In genomic region chr9:128733256-128733655, GRCh38 we compare ENCODE assay signal across 8 cellular contexts. TPM values are rescaled to one million over a fixed set of nuclear protein-coding genes. Genes with fewer than 3 reads are reported as not detected.
A peak's percentile ranks its signal among the peaks of the same experiment; 100 is the strongest.
DNase-seq lines count a peak whose midpoint lies in the region; ATAC-seq and TF ChIP-seq lines count a peak whose summit lies in the region.

No MANE protein-coding gene starts in this region.

- H3K4me1 ChIP-seq in body of pancreas: peaks cover 8% of the 10 kb centered on the region
- H3K4me1 ChIP-seq in iPS DF 6.9 (ENCODE audit: control insufficient read depth, insufficient read depth, low read length): peaks cover 1% of the 10 kb centered on the region; the same call in 1 of the 2 replicates
- no peaks in the 10 kb centered on the region for H3K4me1 ChIP-seq in smooth muscle cell (ENCODE audit: low read depth)

- H3K27ac ChIP-seq in body of pancreas: peak overlapping the region; percentile 15 to 78 (median 68)
- H3K27ac ChIP-seq in iPS DF 6.9 (ENCODE audit: low read length): no peak overlapping the region
- H3K27ac ChIP-seq in smooth muscle cell (ENCODE audit: low read depth): no peak overlapping the region

- POLR2A ChIA-PET in HEK293T (lab: Yijun Ruan, JAX): interaction anchor here (0.7 to 1.1 kb wide), 2 partner anchors 9 to 85 kb away, joined by 3 to 5 read pairs; partner anchors contain the start of genes ENDOG and ZDHHC12

- H3K9me3 ChIP-seq in body of pancreas (no peaks in the 10 kb centered on the region), iPS DF 6.9 (ENCODE audit: control insufficient read depth, insufficient read depth, low read length) (no peaks in the 10 kb centered on the region), smooth muscle cell (replicated peaks; ENCODE audit: low read depth) (no peaks in the 10 kb centered on the region)

- H3K36me3 ChIP-seq in body of pancreas (replicated peaks in 1 of 2; ENCODE audit: insufficient read depth in 1 of 2, low read depth in 2 of 2): no peaks in the 10 kb centered on the region
- H3K36me3 ChIP-seq in iPS DF 6.9 (ENCODE audit: control insufficient read depth, insufficient read depth, low read length): no peaks in the 10 kb centered on the region; the same call in 1 of the 2 replicates
- no peaks in the 10 kb centered on the region for H3K36me3 ChIP-seq in smooth muscle cell (ENCODE audit: low read depth)

- no peak overlapping the region for H3K9ac ChIP-seq in smooth muscle cell (ENCODE audit: low read depth)

- peak; percentile 79 for DNase-seq in COLO668 (lab: John Stamatoyannopoulos, UW; ENCODE audit: unreplicated experiment)
- DNase-seq in HEK293T (ENCODE audit: extremely low spot score): peak; percentile 84
- peak; percentile 96 for DNase-seq in NCI-H82 (lab: John Stamatoyannopoulos, UW)
- peak; percentile 83 to 89 (median 86) for DNase-seq in body of pancreas
- peak; percentile 94 for DNase-seq in iPS DF 6.9 (ENCODE audit: low read depth, low spot score)
- peak; percentile 25 for DNase-seq in smooth muscle cell (lab: John Stamatoyannopoulos, UW; ENCODE audit: unreplicated experiment)
- no peak for DNase-seq in central memory CD4-positive, alpha-beta T cell

- peak overlapping the region; percentile 69 for H3K4me2 ChIP-seq in smooth muscle cell

- intact Hi-C loops in body of pancreas (cut with DNase I): loop anchor here (10.0 kb wide), 1 partner anchor 92 kb away; the partner anchor contains the start of gene SPOUT1

- H3F3A ChIP-seq in smooth muscle cell (ENCODE audit: low read depth): no peaks in the 10 kb centered on the region

- TF ChIP-seq CTCF in body of pancreas (IDR thresholded peaks at IDR 0.05): peak; percentile 56 to 77 (median 72)
- TF ChIP-seq CTCF in smooth muscle cell (IDR thresholded peaks at IDR 0.05; ENCODE audit: borderline replicate concordance, insufficient read depth, poor library complexity, severe bottlenecking): peak; percentile 66

- H3K79me2 ChIP-seq in smooth muscle cell (ENCODE audit: low read depth): no peaks in the 10 kb centered on the region

- no peak overlapping the region for H3K4me3 ChIP-seq in body of pancreas
- no peak overlapping the region for H3K4me3 ChIP-seq in iPS DF 6.9 (ENCODE audit: low read length)
- peak overlapping the region; percentile 29 for H3K4me3 ChIP-seq in smooth muscle cell

- H3K27me3 ChIP-seq in body of pancreas: no peaks in the 10 kb centered on the region
- H3K27me3 ChIP-seq in iPS DF 6.9 (ENCODE audit: control insufficient read depth, insufficient read depth, low read length): no peaks in the 10 kb centered on the region
- H3K27me3 ChIP-seq in smooth muscle cell (ENCODE audit: low read depth): no peaks in the 10 kb centered on the region

- 11 to 46% methylated on average over 3 to 9 of the region's 9 CpGs for WGBS in body of pancreas, 2 donors
- WGBS in iPS DF 6.9 (ENCODE audit: insufficient coverage, insufficient read length): no CpG with 5 or more reads among the region's 9 CpGs
- WGBS in smooth muscle cell (ENCODE audit: low lambda C conversion rate): 18% methylated on average over 9 of the region's 9 CpGs

- ATAC-seq in body of pancreas (peak; percentile 93), HG02870 (IDR thresholded peaks at IDR 0.05; ENCODE audit: unreplicated experiment) (no peak)

- H4K20me1 ChIP-seq in smooth muscle cell (ENCODE audit: low read depth): no peaks in the 10 kb centered on the region

- CTCF ChIA-PET in HEK293T (lab: Yijun Ruan, JAX): interaction anchor here (0.6 to 1.5 kb wide), 9 partner anchors 9 to 228 kb away, joined by 3 to 5 read pairs (median 3); partner anchors contain the start of genes ENDOG, KYAT1, LRRC8A and ZDHHC12

- H2AFZ ChIP-seq in smooth muscle cell (ENCODE audit: low read depth): peak overlapping the region; percentile 58

- TF ChIP-seq POLR2A in body of pancreas (IDR thresholded peaks at IDR 0.05): peak in 1 of 3 donors; percentile 17

TF ChIP-seq in HEK293T, 16 proteins besides CTCF, POLR2A, EP300 and RAD21:
- TF ChIP-seq LEF1 (IDR thresholded peaks at IDR 0.05; ENCODE audit: borderline replicate concordance) (no peak), HDGF (IDR thresholded peaks at IDR 0.05; ENCODE audit: borderline replicate concordance) (peak; percentile 78; the same call in 1 of the 2 replicates), NFRKB (IDR thresholded peaks at IDR 0.05) (no peak), ARNT (IDR thresholded peaks at IDR 0.05) (no peak), CTBP1 (IDR thresholded peaks at IDR 0.05; ENCODE audit: borderline replicate concordance) (no peak)

RNA-seq across cellular contexts. Expression of gene ZDHHC12, which starts 9.3 kb away (rescaled TPM):
- total RNA-seq in body of pancreas (10 to 100 TPM; 21.1 to 64.9 TPM), smooth muscle cell (19.9 and 20.8 TPM in 2 replicates)
- 31.3 and 49.0 TPM in 2 replicates for polyA plus RNA-seq in smooth muscle cell

RNA-seq across cellular contexts. Expression of gene PKN3, which starts 31.0 kb away (rescaled TPM):
- total RNA-seq in body of pancreas (10 to 100 TPM in 1 of 2 donors, 1 to 10 TPM in 1; 4.9 to 10.2 TPM), smooth muscle cell (0.63 and 1.4 TPM in 2 replicates)
- 1.5 and 2.2 TPM in 2 replicates for polyA plus RNA-seq in smooth muscle cell

RNA-seq across cellular contexts. Expression of gene ZER1, which starts 38.5 kb away (rescaled TPM):
- total RNA-seq in body of pancreas (10 to 100 TPM; 25.7 to 41.9 TPM), smooth muscle cell (35.1 and 38.4 TPM in 2 replicates)
- 30.6 and 34.6 TPM in 2 replicates for polyA plus RNA-seq in smooth muscle cell

RNA-seq across cellular contexts. Expression of gene SET, which starts 44.2 kb away (rescaled TPM):
- total RNA-seq in body of pancreas (10 to 100 TPM; 70.9 to 87.2 TPM), smooth muscle cell (262 and 380 TPM in 2 replicates)
- polyA plus RNA-seq in smooth muscle cell: 162 and 197 TPM in 2 replicates

RNA-seq across cellular contexts. Expression of gene TBC1D13, which starts 53.8 kb away (rescaled TPM):
- 10 to 100 TPM; 17.5 to 19.5 TPM for total RNA-seq in body of pancreas
- 7.6 and 25.5 TPM in 2 replicates for total RNA-seq in smooth muscle cell
- 27.4 and 29.3 TPM in 2 replicates for polyA plus RNA-seq in smooth muscle cell

Comparison
In these comparisons a context has a peak if more than half of its experiments do, and no peak if none do; other contexts are left out.
1. H3K27ac ChIP-seq: peak in body of pancreas (4 of 4); none in iPS DF 6.9 (single experiment) and smooth muscle cell (single experiment).